ENCODE assay signal across 11 cellular contexts in genomic region chr11:113387605-113388211, GRCh38. TPM values are rescaled to one million over a fixed set of nuclear protein-coding genes. Genes with fewer than 3 reads are reported as not detected.
DNase-seq lines count a peak whose midpoint lies in the region; ATAC-seq and TF ChIP-seq lines count a peak whose summit lies in the region.
"Had no signal": no experiment of that assay in that cellular context is flagged by ENCODE, and none has a peak within 500 bp of the region (broad histone marks: within the 10 kb centered on the region; RNA-seq: fewer than 3 reads in every experiment).

TSS of gene ANKK1 (plus strand) at chr11:113387779. CDS start at chr11:113387885, 106 bp downstream.

- TF ChIP-seq POLR2A in breast epithelium (IDR thresholded peaks at IDR 0.05), result no peak
- TF ChIP-seq POLR2A in thyroid gland (IDR thresholded peaks at IDR 0.05), result no peak

- H3K27ac ChIP-seq in breast epithelium (peak within 1 kb of the TSS; percentile 54 to 70), thyroid gland (no peak within 1 kb of the TSS)

- DNase-seq in activated gamma-delta T cell (lab: John Stamatoyannopoulos, UW) (peak; percentile 14), activated gamma-delta T cell treated with Interleukin-2 at 50 U/mL for 16 hours (no peak), breast epithelium (ENCODE audit: low spot score in 2 of 2) (peak in 1 of 2 donors; percentile 35), kidney epithelial cell (ENCODE audit: low read depth) (no peak), thyroid gland (peak; percentile 33 to 43), DMS153 (lab: John Stamatoyannopoulos, UW) (no peak), NCI-H345 (lab: John Stamatoyannopoulos, UW) (no peak)
- DNase-seq: activated B cell treated with CpG ODN at 0.5 μM for 24 hours, naive B cell, NCI-H1417 had no signal

- WGBS in thyroid gland, 2 donors, result 11 to 14% methylated on average over 21 to 26 of the region's 46 CpGs

- H3K36me3 ChIP-seq in breast epithelium (no peaks in the 10 kb centered on the region), kidney epithelial cell (ENCODE audit: control insufficient read depth, insufficient read depth, low read length) (no peaks in the 10 kb centered on the region), thyroid gland (no peaks in the 10 kb centered on the region)

- TF ChIP-seq CTCF in breast epithelium (IDR thresholded peaks at IDR 0.05) (peak in 2 of 3 donors; percentile 46 to 69), kidney epithelial cell (IDR thresholded peaks at IDR 0.05; ENCODE audit: insufficient read depth, low read length, poor library complexity, severe bottlenecking) (peak; percentile 67), thyroid gland (IDR thresholded peaks at IDR 0.05) (peak in 5 of 6 experiments; percentile 18 to 59 (median 35))

- ATAC-seq in GM21526 (IDR thresholded peaks at IDR 0.05; ENCODE audit: low FRiP score, unreplicated experiment), result no peak

- H3K9me3 ChIP-seq in breast epithelium (no peaks in the 10 kb centered on the region), thyroid gland (no peaks in the 10 kb centered on the region)

- H3K4me3 ChIP-seq in breast epithelium (peak within 1 kb of the TSS in 2 of 3 donors; percentile 50 to 64), kidney epithelial cell (ENCODE audit: low read depth, low read length) (peak within 1 kb of the TSS; percentile 16), thyroid gland (replicated peaks in 1 of 3) (peak within 1 kb of the TSS in 1 of 3 donors; percentile 19)

- intact Hi-C loops in breast epithelium (cut with DNase I; ENCODE audit: low total_unique reads) (no loop called here), thyroid gland (cut with DNase I) (no loop called here)

- H3K4me1 ChIP-seq in breast epithelium, result no peaks in the 10 kb centered on the region
- peaks cover 8 to 17% of the 10 kb centered on the region in 2 donors for H3K4me1 ChIP-seq in thyroid gland

- H3K27me3 ChIP-seq in breast epithelium, result peaks cover 0 to 11% of the 10 kb centered on the region in 2 donors
- peaks cover 17% of the 10 kb centered on the region for H3K27me3 ChIP-seq in kidney epithelial cell (ENCODE audit: control insufficient read depth, insufficient read depth, low read length)
- no peaks in the 10 kb centered on the region for H3K27me3 ChIP-seq in thyroid gland

RNA-seq across cellular contexts. Expression of gene ANKK1, which starts in this region (rescaled TPM):
- 1 to 10 TPM; 1.4 to 3.4 (median 1.6) TPM for total RNA-seq in breast epithelium
- 0.50 and 0.75 TPM in 2 replicates for total RNA-seq in kidney epithelial cell
- total RNA-seq in thyroid gland, result 1 to 10 TPM in 1 of 4 donors, under 1 TPM in 2, not detected in 1; 0.27 to 1.1 (median 0.88) TPM

Comparison
In these comparisons a context has a peak if more than half of its experiments do, and no peak if none do; other contexts are left out.
1. DNase-seq: peak in activated gamma-delta T cell (single experiment) and thyroid gland (2 of 2); none in activated gamma-delta T cell treated with Interleukin-2 at 50 U/mL for 16 hours (single experiment), kidney epithelial cell (single experiment), DMS153 (single experiment) and NCI-H345 (single experiment).
2. H3K27ac ChIP-seq: peak in breast epithelium (2 of 2); none in thyroid gland (0 of 3).
3. Peak in every context shown above with its lines, with median percentiles within 50 percentile points of each other: CTCF ChIP-seq.